ENCODE assay signal across 12 cellular contexts in the genomic region with DNA sequence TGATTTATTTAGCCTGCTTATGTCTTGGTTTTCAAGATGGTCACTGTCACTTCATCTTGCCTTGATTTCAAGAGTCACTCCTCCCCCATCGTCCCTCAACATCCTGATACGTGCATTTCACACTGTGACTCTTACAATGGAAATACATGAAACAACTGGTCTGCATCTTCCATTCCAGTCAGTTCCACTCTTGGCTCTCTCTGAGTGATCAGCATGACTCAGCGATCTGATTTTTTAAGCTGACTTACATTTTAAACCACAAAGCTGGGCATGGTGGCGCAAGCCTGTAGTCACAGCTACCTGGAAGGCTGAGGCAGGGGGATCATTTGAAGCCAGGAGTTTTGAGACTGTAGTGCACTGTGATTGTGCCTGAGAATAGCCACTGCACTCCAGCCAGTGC.
DNase-seq lines count a peak whose midpoint lies in the region; ATAC-seq lines count a peak whose summit lies in the region.
"Had no signal": no experiment of that assay in that cellular context is flagged by ENCODE, and none has a peak within 500 bp of the region (broad histone marks: within the 10 kb centered on the region; RNA-seq: fewer than 3 reads in every experiment).

No MANE protein-coding gene starts in this region.

- peak; percentile 31 for DNase-seq in NK-92 treated with Interleukin-12 subunit alpha and Interleukin-12 subunit beta, amount 100 ng/mL, for 24 hours (lab: John Stamatoyannopoulos, UW)
- DNase-seq in NK-92 (lab: John Stamatoyannopoulos, UW; ENCODE audit: unreplicated experiment): no peak
- DNase-seq in SJCRH30: peak; percentile 34 to 56
- peak; percentile 95 for DNase-seq in fibroblast of peridontal ligament (ENCODE audit: extremely low read depth)
- peak; percentile 46 for DNase-seq in smooth muscle cell of the brain vasculature (ENCODE audit: low read depth, low spot score)
- DNase-seq in GM19240 (ENCODE audit: insufficient read length, low spot score): no peak
- DNase-seq in T-helper 17 cell: no peak
- DNase-seq: activated gamma-delta T cell treated with Interleukin-2 at 50 U/mL for 16 hours, NCI-H2107 had no signal

- H3K27me3 Mint-ChIP-seq in T-helper 17 cell: peaks cover 15% of the 10 kb centered on the region

- no peaks in the 10 kb centered on the region for H3K9me3 ChIP-seq in SJCRH30 (replicated peaks)
- no peaks in the 10 kb centered on the region for H3K9me3 ChIP-seq in T-helper 17 cell (ENCODE audit: control insufficient read depth, low read length, poor library complexity, severe bottlenecking)
- H3K9me3 ChIP-seq: neutrophil had no signal

- H3K4me1 ChIP-seq in SJCRH30: peaks cover 50% of the 10 kb centered on the region

- no peaks in the 10 kb centered on the region for H3K27me3 ChIP-seq in SJCRH30

- ATAC-seq in HG03520 (IDR thresholded peaks at IDR 0.05; ENCODE audit: unreplicated experiment): no peak
- no peak for ATAC-seq in T-helper 17 cell

- no peak overlapping the region for H3K27ac Mint-ChIP-seq in T-helper 17 cell

- no peak overlapping the region for H3K4me3 ChIP-seq in SJCRH30

- peaks cover 2% of the 10 kb centered on the region for H3K36me3 Mint-ChIP-seq in T-helper 17 cell (ENCODE audit: low read depth)
- H3K36me3 Mint-ChIP-seq: CD14-positive monocyte had no signal

- H3K36me3 ChIP-seq in SJCRH30: no peaks in the 10 kb centered on the region
- H3K36me3 ChIP-seq: neutrophil had no signal

- H3K27ac ChIP-seq in SJCRH30: no peak overlapping the region
- H3K27ac ChIP-seq: neutrophil had no signal

- H3K4me3 Mint-ChIP-seq in T-helper 17 cell: no peak overlapping the region
- H3K4me3 Mint-ChIP-seq: CD14-positive monocyte had no signal

- peaks cover 4% of the 10 kb centered on the region for H3K4me1 Mint-ChIP-seq in T-helper 17 cell

Comparison
In these comparisons a context has a peak if more than half of its experiments do, and no peak if none do; other contexts are left out.
1. DNase-seq: peak in NK-92 treated with Interleukin-12 subunit alpha and Interleukin-12 subunit beta, amount 100 ng/mL, for 24 hours (single experiment), SJCRH30 (2 of 2), fibroblast of peridontal ligament (single experiment) and smooth muscle cell of the brain vasculature (single experiment); none in NK-92 (single experiment), GM19240 (single experiment) and T-helper 17 cell (0 of 3).